8 cellular contexts compared by ENCODE assay signal in genomic region chr12:14403293-14403692, GRCh38. TPM values are rescaled to one million over a fixed set of nuclear protein-coding genes. Genes with fewer than 3 reads are reported as not detected.
A peak's percentile ranks its signal among the peaks of the same experiment; 100 is the strongest.
DNase-seq lines count a peak whose midpoint lies in the region; ATAC-seq, FAIRE-seq and TF ChIP-seq lines count a peak whose summit lies in the region.

No MANE protein-coding gene starts in this region.

- no peak overlapping the region for H3K9ac ChIP-seq in SU-DHL-6 (ENCODE audit: low read length)
- no peak overlapping the region for H3K9ac ChIP-seq in keratinocyte (ENCODE audit: control insufficient read depth, extremely low read depth, insufficient read depth, low read length)

- H2AFZ ChIP-seq in SU-DHL-6 (ENCODE audit: low read depth, low read length, severe bottlenecking) (no peak overlapping the region), keratinocyte (ENCODE audit: control insufficient read depth, low read length) (no peak overlapping the region)

- no peak for TF ChIP-seq CTCF in SU-DHL-6 (IDR thresholded peaks at IDR 0.05; ENCODE audit: insufficient read depth, low read length, poor library complexity, severe bottlenecking)
- TF ChIP-seq CTCF in keratinocyte (optimal IDR thresholded peaks at IDR 0.05 in 1 of 3, IDR thresholded peaks at IDR 0.05 in 1 of 3, conservative IDR thresholded peaks at IDR 0.05 in 1 of 3; ENCODE audit: extremely low read depth in 1 of 3, insufficient read depth in 2 of 3, low read length in 3 of 3) = no peak
- TF ChIP-seq CTCF in transverse colon (IDR thresholded peaks at IDR 0.05) = no peak

- H4K20me1 ChIP-seq in SU-DHL-6 (ENCODE audit: low read depth, low read length) (no peaks in the 10 kb centered on the region), keratinocyte (ENCODE audit: control insufficient read depth, extremely low read depth, insufficient read depth, low read length) (no peaks in the 10 kb centered on the region)

- no peak for TF ChIP-seq POLR2A in transverse colon (IDR thresholded peaks at IDR 0.05)

- dilution Hi-C loops in keratinocyte (cut with MboI; ENCODE audit: extremely low pct_ligation_motif_present, low sequenced_read_pairs) = no loop called here

- H3K36me3 ChIP-seq in SU-DHL-6 (ENCODE audit: low read length) = peaks cover 18% of the 10 kb centered on the region; the same call in 1 of the 2 replicates
- no peaks in the 10 kb centered on the region for H3K36me3 ChIP-seq in keratinocyte (ENCODE audit: control insufficient read depth in 2 of 2, extremely low read depth in 1 of 2, insufficient read depth in 2 of 2, low read length in 2 of 2)
- peaks cover 0 to 2% (median 0%) of the 10 kb centered on the region in 4 donors for H3K36me3 ChIP-seq in transverse colon

- ATAC-seq in Right ventricle myocardium superior (ENCODE audit: poor library complexity) (peak; percentile 36), Right ventricle myocardium inferior (no peak), HG03139 (IDR thresholded peaks at IDR 0.05; ENCODE audit: unreplicated experiment) (no peak), HG03342 (IDR thresholded peaks at IDR 0.05; ENCODE audit: unreplicated experiment) (no peak)

- intact Hi-C loops in Right ventricle myocardium superior (cut with DNase I) = no loop called here
- intact Hi-C loops in Right ventricle myocardium inferior (cut with DNase I) = loop anchor here (5.0 kb wide), 1 partner anchor 39 kb away; no protein-coding TSS in a partner anchor
- intact Hi-C loops in transverse colon (cut with DNase I; ENCODE audit: low total_unique reads) = no loop called here

- H3F3A ChIP-seq in SU-DHL-6 (ENCODE audit: insufficient read depth) = no peaks in the 10 kb centered on the region; the same call in 1 of the 2 replicates

- H3K9me3 ChIP-seq in SU-DHL-6 (ENCODE audit: insufficient read depth, low read length) = no peaks in the 10 kb centered on the region
- H3K9me3 ChIP-seq in keratinocyte (ENCODE audit: control insufficient read depth, low read depth, low read length) = no peaks in the 10 kb centered on the region
- H3K9me3 ChIP-seq in transverse colon = peaks cover 11 to 13% of the 10 kb centered on the region in 2 donors

- no peak for TF ChIP-seq EP300 in transverse colon (IDR thresholded peaks at IDR 0.05; ENCODE audit: low read depth)

- WGBS in transverse colon (ENCODE audit: low coverage in 1 of 2), 2 donors = 19 to 21% methylated on average over 1 of the region's 1 CpG

- H3K4me3 ChIP-seq in SU-DHL-6 (ENCODE audit: insufficient read depth, low read length, poor library complexity, severe bottlenecking) (no peak overlapping the region), keratinocyte (ENCODE audit: control insufficient read depth in 2 of 3, extremely low read depth in 1 of 3, insufficient read depth in 2 of 3, low read depth in 1 of 3, low read length in 3 of 3) (no peak overlapping the region), transverse colon (no peak overlapping the region)

- no peaks in the 10 kb centered on the region for H3K9me2 ChIP-seq in SU-DHL-6 (replicated peaks; ENCODE audit: insufficient read depth, low read length)

- DNase-seq in Right ventricle myocardium superior (no peak), Right ventricle myocardium inferior (ENCODE audit: missing footprints) (no peak), keratinocyte (ENCODE audit: low read depth, low spot score) (no peak), transverse colon (no peak)
- DNase-seq in activated CD4-positive, CD25-positive, alpha-beta regulatory T cell (lab: John Stamatoyannopoulos, UW) = no peak

- H3K27me3 ChIP-seq in SU-DHL-6 (ENCODE audit: low read length) = no peaks in the 10 kb centered on the region
- no peaks in the 10 kb centered on the region for H3K27me3 ChIP-seq in keratinocyte (ENCODE audit: control insufficient read depth, extremely low read depth, insufficient read depth, low read length)
- no peaks in the 10 kb centered on the region for H3K27me3 ChIP-seq in transverse colon

- FAIRE-seq in keratinocyte (lab: Jason Lieb, UNC) = peak; percentile 43

- peaks cover 100% of the 10 kb centered on the region for H3K79me2 ChIP-seq in SU-DHL-6 (ENCODE audit: insufficient read depth, low read length)
- H3K79me2 ChIP-seq in keratinocyte (ENCODE audit: control insufficient read depth, insufficient read depth, low read length) = peaks cover 89% of the 10 kb centered on the region

- H3K27ac ChIP-seq in SU-DHL-6 (ENCODE audit: low read depth, low read length) (peak overlapping the region; percentile 40; the same call in 1 of the 2 replicates), keratinocyte (ENCODE audit: control insufficient read depth, insufficient read depth, low read length) (no peak overlapping the region), transverse colon (peak overlapping the region; percentile 28 to 67 (median 51))

- peaks cover 17% of the 10 kb centered on the region for H3K4me1 ChIP-seq in keratinocyte (ENCODE audit: control insufficient read depth, extremely low read depth, insufficient read depth, low read length)
- peaks cover 14 to 25% (median 15%) of the 10 kb centered on the region in 4 donors for H3K4me1 ChIP-seq in transverse colon

- in situ Hi-C loops in transverse colon (cut with MboI; ENCODE audit: low pct_ligation_motif_present in 1 of 4, low pct_unique_long_range_greater_than_20kb in 1 of 4, low sequenced_read_pairs in 3 of 4) = no loop called here

- H3K4me2 ChIP-seq in SU-DHL-6 (ENCODE audit: low read depth, low read length, poor library complexity, severe bottlenecking) (peak overlapping the region; percentile 46), keratinocyte (ENCODE audit: control insufficient read depth, extremely low read depth, insufficient read depth, low read depth, low read length) (peak overlapping the region; percentile 32)

- H3K9me1 ChIP-seq in keratinocyte (ENCODE audit: control insufficient read depth, extremely low read depth, insufficient read depth, low read length) = no peaks in the 10 kb centered on the region

RNA-seq across cellular contexts. Expression of gene ATF7IP, which starts 37.8 kb away (rescaled TPM):
- total RNA-seq in Right ventricle myocardium superior = 52.7 TPM
- 57.1 TPM for total RNA-seq in Right ventricle myocardium inferior
- polyA plus RNA-seq in keratinocyte = 9.6 to 16.3 TPM (median 9.8 TPM) in 3 replicates
- polyA plus RNA-seq in keratinocyte (2011; ENCODE audit: low read depth) = 139 TPM
- polyA plus RNA-seq in keratinocyte (2011; cell fraction: cytosol; rRNA removed) = 7.3 and 12.5 TPM in 2 replicates
- 27.7 and 35.2 TPM in 2 replicates for polyA plus RNA-seq in keratinocyte (2011; cell fraction: nucleus; rRNA removed)
- polyA plus RNA-seq in keratinocyte (2012; ENCODE audit: low replicate concordance) = 11.1 and 13.1 TPM in 2 replicates
- polyA minus RNA-seq in keratinocyte = 33.2 to 44.1 TPM (median 37.8 TPM) in 3 replicates
- 24.2 TPM for polyA minus RNA-seq in keratinocyte (2011; cell fraction: cytosol; rRNA and poly(A)+ RNA removed)
- 29.8 and 68.6 TPM in 2 replicates for polyA minus RNA-seq in keratinocyte (2011; cell fraction: nucleus; rRNA and poly(A)+ RNA removed)
- 100 to 1,000 TPM in 2 of 4 donors, 10 to 100 TPM in 2; 32.2 to 159 (median 85.3) TPM for total RNA-seq in transverse colon
